1 cellular context compared by ENCODE assay signal in genomic region chr9:6545017-6545691, GRCh38.
TF ChIP-seq lines count a peak whose summit lies in the region.

No MANE protein-coding gene starts in this region.

TF ChIP-seq in SK-N-SH treated with all-trans-retinoic acid at 6 μM for 48 hours, 23 proteins besides CTCF, POLR2A, EP300 and RAD21 (continued from another document):
- no peak for TF ChIP-seq OSR1 (CRISPR knock-in tag; IDR thresholded peaks at IDR 0.05)
